Comparison of ENCODE assay signal across 7 cellular contexts in genomic region chr15:45080593-45080992, GRCh38. TPM values are rescaled to one million over a fixed set of nuclear protein-coding genes. Genes with fewer than 3 reads are reported as not detected.
"Had no signal": no experiment of that assay in that cellular context is flagged by ENCODE, and none has a peak within 500 bp of the region (broad histone marks: within the 10 kb centered on the region; RNA-seq: fewer than 3 reads in every experiment).

No MANE protein-coding gene starts in this region.

RNA-seq across cellular contexts. Expression of gene DUOX2, which starts 33.4 kb away (rescaled TPM):
- total RNA-seq: activated CD4-positive, alpha-beta T cell treated with anti-CD3 and anti-CD28 coated beads, Interleukin-2, amount 10 ng/mL, durations not matched to agents 24 days and 14 days; activated naive CD8-positive, alpha-beta T cell treated with anti-CD3 and anti-CD28 coated beads for 36 hours; SJSA1 had no signal

RNA-seq across cellular contexts. Expression of gene DUOXA2, which starts 33.5 kb away (rescaled TPM):
- total RNA-seq: activated CD4-positive, alpha-beta T cell treated with anti-CD3 and anti-CD28 coated beads, Interleukin-2, amount 10 ng/mL, durations not matched to agents 24 days and 14 days; activated CD8-positive, alpha-beta memory T cell treated with anti-CD3 and anti-CD28 coated beads for 36 hours; activated CD8-positive, alpha-beta T cell treated with anti-CD3 and anti-CD28 coated beads for 36 hours; activated naive CD8-positive, alpha-beta T cell treated with anti-CD3 and anti-CD28 coated beads for 36 hours; activated T-cell treated with anti-CD3 and anti-CD28 coated beads, Interleukin-2, amount 50 U/mL, for 72 hours; aorta; SJSA1 had no signal

RNA-seq across cellular contexts. Expression of gene DUOXA1, which starts 49.1 kb away (rescaled TPM):
- total RNA-seq: activated CD4-positive, alpha-beta T cell treated with anti-CD3 and anti-CD28 coated beads, Interleukin-2, amount 10 ng/mL, durations not matched to agents 24 days and 14 days; activated CD8-positive, alpha-beta memory T cell treated with anti-CD3 and anti-CD28 coated beads for 36 hours; activated CD8-positive, alpha-beta T cell treated with anti-CD3 and anti-CD28 coated beads for 36 hours; activated naive CD8-positive, alpha-beta T cell treated with anti-CD3 and anti-CD28 coated beads for 36 hours; SJSA1 had no signal

RNA-seq across cellular contexts. Expression of gene DUOX1, which starts 49.2 kb away (rescaled TPM):
- total RNA-seq: activated CD8-positive, alpha-beta T cell treated with anti-CD3 and anti-CD28 coated beads for 36 hours; SJSA1 had no signal
